8 cellular contexts compared by ENCODE assay signal in genomic region chr6:43454290-43455033, GRCh38. TPM values are rescaled to one million over a fixed set of nuclear protein-coding genes. Genes with fewer than 3 reads are reported as not detected.
DNase-seq lines count a peak whose midpoint lies in the region; ATAC-seq and TF ChIP-seq lines count a peak whose summit lies in the region.

No MANE protein-coding gene starts in this region.

- peak overlapping the region; percentile 56 for H3K4me3 ChIP-seq in GM06990 (replicated peaks; ENCODE audit: low read depth, low read length)

- DNase-seq in GM06990 (ENCODE audit: extremely low read depth, insufficient read length) = peak; percentile 76
- peak in 71 of 76 experiments; percentile 20 to 84 (median 67) for DNase-seq in HUDEP-2 (lab: John Stamatoyannopoulos, UW; ENCODE audit: unreplicated experiment in 76 of 76)
- peak; percentile 76 for DNase-seq in RPMI8226
- peak; percentile 54 for DNase-seq in activated T-helper 9 cell treated with anti-CD3 and anti-CD28 coated beads, Interleukin-2, amount 50 U/mL, for 16 hours (ENCODE audit: low read depth)
- peak; percentile 75 for DNase-seq in fibroblast of peridontal ligament (ENCODE audit: extremely low read depth)
- DNase-seq in naive thymus-derived CD8-positive, alpha-beta T cell = peak; percentile 31 to 73 (median 53)
- DNase-seq in stimulated activated effector memory CD8-positive, alpha-beta T cell treated with anti-CD3 and anti-CD28 coated beads, Interleukin-12 subunit alpha, Interleukin-12 subunit beta, amount 100 ng/mL, for 72 hours (ENCODE audit: low spot score in 2 of 2) = peak; percentile 75 to 89
- no peak for DNase-seq in NK-92 treated with Interleukin-12 subunit alpha and Interleukin-12 subunit beta, amount 100 ng/mL, for 24 hours (lab: John Stamatoyannopoulos, UW)

- peak; percentile 40 to 55 for ATAC-seq in naive thymus-derived CD8-positive, alpha-beta T cell
- peak; percentile 78 for ATAC-seq in stimulated activated effector memory CD8-positive, alpha-beta T cell treated with anti-CD3 and anti-CD28 coated beads, Interleukin-12 subunit alpha, Interleukin-12 subunit beta, amount 100 ng/mL, for 72 hours

- TF ChIP-seq CTCF in GM06990 (IDR thresholded peaks at IDR 0.05; ENCODE audit: insufficient read depth, low read length, poor library complexity, severe bottlenecking) = peak; percentile 96

- peaks cover 16% of the 10 kb centered on the region for H3K36me3 ChIP-seq in GM06990 (ENCODE audit: control insufficient read depth, insufficient read depth, low read length)

- H3K9me3 Mint-ChIP-seq in naive thymus-derived CD8-positive, alpha-beta T cell = no peaks in the 10 kb centered on the region
- no peaks in the 10 kb centered on the region for H3K9me3 Mint-ChIP-seq in stimulated activated effector memory CD8-positive, alpha-beta T cell treated with anti-CD3 and anti-CD28 coated beads, Interleukin-12 subunit alpha, Interleukin-12 subunit beta, amount 100 ng/mL, for 72 hours

- H3K4me1 Mint-ChIP-seq in naive thymus-derived CD8-positive, alpha-beta T cell = peaks cover 8 to 29% (median 16%) of the 10 kb centered on the region in 4 donors
- peaks cover 24% of the 10 kb centered on the region for H3K4me1 Mint-ChIP-seq in stimulated activated effector memory CD8-positive, alpha-beta T cell treated with anti-CD3 and anti-CD28 coated beads, Interleukin-12 subunit alpha, Interleukin-12 subunit beta, amount 100 ng/mL, for 72 hours

- H3K27me3 ChIP-seq in GM06990 (replicated peaks; ENCODE audit: control insufficient read depth, insufficient read depth, low read length) = no peaks in the 10 kb centered on the region

- peak overlapping the region; percentile 77 to 90 (median 84) for H3K4me3 Mint-ChIP-seq in naive thymus-derived CD8-positive, alpha-beta T cell
- H3K4me3 Mint-ChIP-seq in stimulated activated effector memory CD8-positive, alpha-beta T cell treated with anti-CD3 and anti-CD28 coated beads, Interleukin-12 subunit alpha, Interleukin-12 subunit beta, amount 100 ng/mL, for 72 hours = peak overlapping the region; percentile 82

- H3K27me3 Mint-ChIP-seq in naive thymus-derived CD8-positive, alpha-beta T cell = peaks cover 0 to 4% (median 0%) of the 10 kb centered on the region in 5 donors

- POLR2A ChIA-PET in naive thymus-derived CD8-positive, alpha-beta T cell (lab: Charles Lee) = interaction anchor here (0.9 to 2.9 kb wide), 7 partner anchors 23 to 85 kb away, joined by 3 to 14 read pairs (median 4); partner anchors contain the start of genes LRRC73, TJAP1 and ZNF318

- H3K27ac Mint-ChIP-seq in naive thymus-derived CD8-positive, alpha-beta T cell = peak overlapping the region in 9 of 10 donors; percentile 16 to 93 (median 82)
- peak overlapping the region; percentile 40 for H3K27ac Mint-ChIP-seq in stimulated activated effector memory CD8-positive, alpha-beta T cell treated with anti-CD3 and anti-CD28 coated beads, Interleukin-12 subunit alpha, Interleukin-12 subunit beta, amount 100 ng/mL, for 72 hours

- peaks cover 0 to 16% (median 4%) of the 10 kb centered on the region in 3 donors for H3K36me3 Mint-ChIP-seq in naive thymus-derived CD8-positive, alpha-beta T cell
- H3K36me3 Mint-ChIP-seq in stimulated activated effector memory CD8-positive, alpha-beta T cell treated with anti-CD3 and anti-CD28 coated beads, Interleukin-12 subunit alpha, Interleukin-12 subunit beta, amount 100 ng/mL, for 72 hours = peaks cover 38% of the 10 kb centered on the region

RNA-seq across cellular contexts. Expression of gene DLK2, which starts 0.9 kb away (rescaled TPM):
- 1 to 10 TPM in 1 of 2 experiments, under 1 TPM in 1; 0.71 to 1.2 TPM for total RNA-seq in naive thymus-derived CD8-positive, alpha-beta T cell
- 1 to 10 TPM in 1 of 3 donors, under 1 TPM in 1, not detected in 1; 0.22 to 1.2 TPM for polyA plus RNA-seq in naive thymus-derived CD8-positive, alpha-beta T cell

RNA-seq across cellular contexts. Expression of gene TJAP1, which starts 22.9 kb away (rescaled TPM):
- total RNA-seq in naive thymus-derived CD8-positive, alpha-beta T cell = 10 to 100 TPM; 47.7 to 54.7 TPM
- polyA plus RNA-seq in naive thymus-derived CD8-positive, alpha-beta T cell = 10 to 100 TPM in 1 of 3 donors, 1 to 10 TPM in 2; 5.1 to 12.1 (median 8.4) TPM

RNA-seq across cellular contexts. Expression of gene ABCC10, which starts 27.1 kb away (rescaled TPM):
- total RNA-seq in naive thymus-derived CD8-positive, alpha-beta T cell = 10 to 100 TPM; 67.2 to 72.6 TPM
- 10 to 100 TPM in 2 of 3 donors, 1 to 10 TPM in 1; 9.6 to 15.9 (median 10.6) TPM for polyA plus RNA-seq in naive thymus-derived CD8-positive, alpha-beta T cell

RNA-seq across cellular contexts. Expression of gene LRRC73, which starts 55.7 kb away (rescaled TPM):
- under 1 TPM; 0.41 to 0.49 TPM for total RNA-seq in naive thymus-derived CD8-positive, alpha-beta T cell
- polyA plus RNA-seq in naive thymus-derived CD8-positive, alpha-beta T cell = not detected
